Comparison of ENCODE assay signal across 20 cellular contexts in genomic region chr5:167524941-167525485, GRCh38.
"Had no signal": no experiment of that assay in that cellular context is flagged by ENCODE, and none has a peak within 500 bp of the region (broad histone marks: within the 10 kb centered on the region; RNA-seq: fewer than 3 reads in every experiment).

No MANE protein-coding gene starts in this region.

- H3K27me3 ChIP-seq: left lung, thyroid gland had no signal

- H3K27me3 Mint-ChIP-seq: activated naive CD4-positive, alpha-beta T cell treated with anti-CD3 and anti-CD28 coated beads, Interleukin-2, amount 10 ng/mL, durations not matched to agents 7 days and 5 days; activated naive CD8-positive, alpha-beta T cell treated with anti-CD3 and anti-CD28 coated beads, Interleukin-2, amount 50 U/mL, for 24 hours; dendritic cell treated with granulocyte-macrophage colony-stimulating factor and Interleukin-4, amounts not matched to agents 40 ng/mL and 50 ng/mL, for 4 days had no signal

- H3K9me3 ChIP-seq: thyroid gland had no signal

- H3K4me1 Mint-ChIP-seq: activated naive CD4-positive, alpha-beta T cell treated with anti-CD3 and anti-CD28 coated beads, Interleukin-2, amount 10 ng/mL, durations not matched to agents 7 days and 5 days; activated naive CD8-positive, alpha-beta T cell treated with anti-CD3 and anti-CD28 coated beads, Interleukin-2, amount 50 U/mL, for 24 hours; neural crest cell had no signal

- H3K36me3 ChIP-seq: left lung, thyroid gland, WERI-Rb-1 had no signal

- H3K4me3 Mint-ChIP-seq: activated naive CD4-positive, alpha-beta T cell treated with anti-CD3 and anti-CD28 coated beads, Interleukin-2, amount 10 ng/mL, durations not matched to agents 7 days and 5 days; activated naive CD8-positive, alpha-beta T cell treated with anti-CD3 and anti-CD28 coated beads, Interleukin-2, amount 50 U/mL, for 24 hours; dendritic cell treated with granulocyte-macrophage colony-stimulating factor and Interleukin-4, amounts not matched to agents 40 ng/mL and 50 ng/mL, for 4 days; neural crest cell had no signal

- H3K27ac ChIP-seq: left lung, thyroid gland, WERI-Rb-1 had no signal

- H3K36me3 Mint-ChIP-seq: activated naive CD4-positive, alpha-beta T cell treated with anti-CD3 and anti-CD28 coated beads, Interleukin-2, amount 10 ng/mL, durations not matched to agents 7 days and 5 days had no signal

- H3K27ac Mint-ChIP-seq: activated naive CD4-positive, alpha-beta T cell treated with anti-CD3 and anti-CD28 coated beads, Interleukin-2, amount 10 ng/mL, durations not matched to agents 7 days and 5 days; activated naive CD8-positive, alpha-beta T cell treated with anti-CD3 and anti-CD28 coated beads, Interleukin-2, amount 50 U/mL, for 24 hours; dendritic cell treated with granulocyte-macrophage colony-stimulating factor and Interleukin-4, amounts not matched to agents 40 ng/mL and 50 ng/mL, for 4 days had no signal

- H3K4me3 ChIP-seq: left lung, thyroid gland had no signal

- ATAC-seq: activated naive CD8-positive, alpha-beta T cell treated with anti-CD3 and anti-CD28 coated beads, Interleukin-2, amount 50 U/mL, for 24 hours; left lung had no signal

- DNase-seq: activated CD4-positive, alpha-beta T cell treated with anti-CD3 and anti-CD28 coated beads for 1 hour; activated CD8-positive, alpha-beta memory T cell treated with anti-CD3 and anti-CD28 coated beads for 24 hours; activated CD8-positive, alpha-beta memory T cell treated with anti-CD3 and anti-CD28 coated beads, Interleukin-2, amount 50 U/mL, for 48 hours; activated effector memory CD4-positive, alpha-beta T cell treated with Interleukin-2 at 50 U/mL for 16 hours; activated naive CD4-positive, alpha-beta T cell treated with anti-CD3 and anti-CD28 coated beads, Interleukin-2, amount 10 ng/mL, durations not matched to agents 7 days and 5 days; activated naive CD8-positive, alpha-beta T cell treated with anti-CD3 and anti-CD28 coated beads, Interleukin-2, amount 50 U/mL, for 24 hours; activated T-cell treated with anti-CD3 and anti-CD28 coated beads, Interleukin-2, amount 50 U/mL, for 48 hours; aorta; effector memory CD4-positive, alpha-beta T cell; foreskin fibroblast; kidney; left lung; retina; stimulated activated CD4-positive, alpha-beta T cell treated with anti-CD3 and anti-CD28 coated beads, Interleukin-12 subunit alpha, Interleukin-12 subunit beta, amount 100 ng/mL, for 4 hours; stimulated activated CD4-positive, alpha-beta T cell treated with anti-CD3 and anti-CD28 coated beads, Interleukin-1b, Interleukin-23, amount 100 ng/mL, for 48 hours; stimulated activated naive CD4-positive, alpha-beta T cell treated with Interleukin-2 at 50 U/mL for 16 hours; thyroid gland; WERI-Rb-1 had no signal

- H3K4me1 ChIP-seq: left lung, thyroid gland had no signal
